8 cellular contexts compared by ENCODE assay signal in the genomic region with DNA sequence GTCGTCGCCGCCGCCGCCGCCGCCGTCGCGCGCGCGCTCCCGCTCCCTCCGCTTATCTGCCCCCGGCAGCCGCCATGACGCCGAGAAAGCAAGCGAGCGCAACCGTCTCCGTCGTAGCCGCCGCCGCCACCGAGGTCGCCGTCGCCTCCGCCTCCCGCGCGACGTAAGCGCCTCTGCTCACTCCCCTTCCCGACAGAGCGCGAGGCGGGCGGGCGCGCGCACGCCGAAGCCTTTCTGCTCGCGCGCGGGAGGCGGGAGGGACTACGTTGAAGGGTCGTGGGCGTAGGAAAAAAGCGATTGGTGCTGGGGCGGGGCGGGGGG. TPM values are rescaled to one million over a fixed set of nuclear protein-coding genes. Genes with fewer than 3 reads are reported as not detected.
DNase-seq lines count a peak whose midpoint lies in the region; ATAC-seq and TF ChIP-seq lines count a peak whose summit lies in the region.

Gene CHD1 (minus strand): TSS at position 206 of the 321 bp plus-strand sequence. CDS start 2,621 bp downstream, outside the sequence.

- H3K4me3 ChIP-seq in heart left ventricle, result peak within 1 kb of the TSS; percentile 70 to 98 (median 86)
- peak within 1 kb of the TSS; percentile 61 to 87 (median 80) for H3K4me3 ChIP-seq in upper lobe of left lung

- peak; percentile 92 for DNase-seq in GM13976 (ENCODE audit: low spot score)
- DNase-seq in NCI-H1436 treated with DMSO at 0.1 percent for 48 hours (lab: John Stamatoyannopoulos, UW), result peak; percentile 78
- DNase-seq in SW480 (ENCODE audit: low spot score), result peak; percentile 98
- peak; percentile 96 to 97 (median 97) for DNase-seq in heart left ventricle
- DNase-seq in posterior vena cava (ENCODE audit: low spot score), result peak; percentile 98
- DNase-seq in upper lobe of left lung, result peak; percentile 94 to 99

- intact Hi-C loops in heart left ventricle (cut with DNase I) (loop anchor here in 1 of 10 donors (5.0 kb wide), 1 partner anchor 156 kb away; the partner anchor contains the start of gene RGMB), posterior vena cava (cut with DNase I) (no loop called here)

- in situ Hi-C loops in GM13976 (cut with MboI; ENCODE audit: low sequenced_read_pairs, unreplicated experiment), result no loop called here

- peak in 1 of 4 donors; percentile 71 for TF ChIP-seq EP300 in upper lobe of left lung (IDR thresholded peaks at IDR 0.05)

- TF ChIP-seq POLR2A in heart left ventricle (IDR thresholded peaks at IDR 0.05) (peak in 1 of 2 donors; percentile 62), upper lobe of left lung (IDR thresholded peaks at IDR 0.05) (peak in 2 of 4 donors; percentile 85 to 97)

- WGBS in adipose tissue, 3 donors, result 0 to 1% (median 0%) methylated on average over 57 to 58 of the region's 58 CpGs
- 0 to 1% (median 1%) methylated on average over 3 to 58 of the region's 58 CpGs for WGBS in heart left ventricle, 4 donors
- WGBS in upper lobe of left lung, 2 donors, result 1% methylated on average over 36 of the region's 58 CpGs; no CpG with 5 or more reads in 1 of the 2 donors

- H3K9me3 ChIP-seq in heart left ventricle, result no peaks in the 10 kb centered on the region
- H3K9me3 ChIP-seq in upper lobe of left lung, result no peaks in the 10 kb centered on the region

- H3K4me1 ChIP-seq in heart left ventricle (peaks cover 5 to 61% (median 37%) of the 10 kb centered on the region in 12 donors), upper lobe of left lung (peaks cover 21 to 42% (median 26%) of the 10 kb centered on the region in 4 donors)

- peak; percentile 71 for ATAC-seq in HG02798 (IDR thresholded peaks at IDR 0.05; ENCODE audit: poor library complexity, unreplicated experiment)
- ATAC-seq in heart left ventricle, result peak in 3 of 4 donors; percentile 91 to 94 (median 92)
- ATAC-seq in upper lobe of left lung (ENCODE audit: low FRiP score in 2 of 2), result peak; percentile 94 to 99

- TF ChIP-seq CTCF in GM13976 (IDR thresholded peaks at IDR 0.05; ENCODE audit: borderline replicate concordance, control extremely low read depth, extremely low read depth, insufficient read depth, missing control alignments), result no peak
- no peak for TF ChIP-seq CTCF in heart left ventricle (IDR thresholded peaks at IDR 0.05)
- TF ChIP-seq CTCF in upper lobe of left lung (IDR thresholded peaks at IDR 0.05), result no peak

- peaks cover 0 to 56% (median 25%) of the 10 kb centered on the region in 9 donors for H3K36me3 ChIP-seq in heart left ventricle
- peaks cover 0 to 20% (median 9%) of the 10 kb centered on the region in 4 donors for H3K36me3 ChIP-seq in upper lobe of left lung

- H3K27me3 ChIP-seq in heart left ventricle (no peaks in the 10 kb centered on the region), upper lobe of left lung (no peaks in the 10 kb centered on the region)

- H3K27ac ChIP-seq in adipose tissue (ENCODE audit: low read depth, low read length), result peak within 1 kb of the TSS; percentile 100
- peak within 1 kb of the TSS; percentile 98 to 100 (median 100) for H3K27ac ChIP-seq in heart left ventricle
- peak within 1 kb of the TSS; percentile 98 to 100 (median 100) for H3K27ac ChIP-seq in upper lobe of left lung

RNA-seq across cellular contexts. Expression of gene CHD1, which starts in this region (rescaled TPM):
- polyA plus RNA-seq in adipose tissue (10 to 100 TPM in 2 of 3 donors, 1 to 10 TPM in 1; 6.7 to 27.3 (median 21.4) TPM), heart left ventricle (1 to 10 TPM; 8.6 to 9.9 TPM)
- total RNA-seq in heart left ventricle (10 to 100 TPM; 10.5 to 24.0 (median 13.8) TPM), posterior vena cava (10 to 100 TPM; 32.3 to 39.9 TPM), upper lobe of left lung (10 to 100 TPM; 23.0 to 95.5 (median 42.0) TPM)

Comparison
In these comparisons a context has a peak if more than half of its experiments do, and no peak if none do; other contexts are left out.
1. Peak in every context shown above with its lines: DNase-seq, ATAC-seq, H3K4me3 ChIP-seq and H3K27ac ChIP-seq.